In the genomic region with DNA sequence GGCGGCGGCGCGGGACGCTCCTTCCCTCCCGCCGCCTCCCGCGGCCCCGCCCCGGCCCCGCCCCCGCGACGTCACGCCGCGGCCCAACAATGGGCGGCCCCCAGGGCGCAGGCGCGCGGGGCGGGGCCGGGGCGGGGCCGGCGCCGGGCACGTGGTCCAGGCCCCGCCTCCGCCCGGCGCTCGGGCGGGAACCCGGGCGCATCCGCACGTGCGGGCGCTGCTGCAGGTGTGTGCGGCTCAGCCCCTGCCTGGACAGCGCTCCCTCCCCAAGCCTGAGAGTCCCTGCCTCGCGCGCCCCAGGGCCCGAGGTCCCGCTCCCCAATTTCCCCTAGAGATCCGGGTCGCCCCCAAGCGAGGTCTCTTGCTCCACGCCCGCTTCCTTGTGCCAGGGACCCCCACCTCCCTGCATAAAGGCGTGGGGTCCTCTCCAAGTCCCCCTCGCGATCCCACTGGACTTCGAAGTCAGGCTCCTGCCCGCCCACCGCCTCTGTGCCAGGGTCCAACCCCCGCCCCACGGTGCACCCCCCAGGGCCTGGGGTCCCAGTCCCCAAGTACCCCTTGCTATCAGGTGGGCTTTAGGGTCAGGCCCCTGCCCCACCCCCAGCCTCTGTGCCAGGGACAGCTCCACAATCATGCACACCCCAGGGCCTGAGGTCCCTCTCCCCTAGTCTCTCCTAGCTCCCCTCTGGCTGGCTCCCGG, we compare ENCODE assay signal across 8 cellular contexts. TPM values are rescaled to one million over a fixed set of nuclear protein-coding genes. Genes with fewer than 3 reads are reported as not detected.
DNase-seq lines count a peak whose midpoint lies in the region; ATAC-seq lines count a peak whose summit lies in the region.

A gene (minus strand): TSS at position 6 of the 700 bp plus-strand sequence. CDS start 267 bp downstream, outside the sequence.

- peak within 1 kb of the TSS; percentile 35 for H3K4me3 Mint-ChIP-seq in activated CD8-positive, alpha-beta memory T cell treated with anti-CD3 and anti-CD28 coated beads, Interleukin-2, amount 10 ng/mL, durations not matched to agents 7 days and 5 days
- H3K4me3 Mint-ChIP-seq in effector memory CD8-positive, alpha-beta T cell: peak within 1 kb of the TSS; percentile 63 to 68

- peaks cover 4% of the 10 kb centered on the region for H3K4me1 Mint-ChIP-seq in activated CD8-positive, alpha-beta memory T cell treated with anti-CD3 and anti-CD28 coated beads, Interleukin-2, amount 10 ng/mL, durations not matched to agents 7 days and 5 days
- peaks cover 2 to 4% of the 10 kb centered on the region in 2 donors for H3K4me1 Mint-ChIP-seq in effector memory CD8-positive, alpha-beta T cell (ENCODE audit: low read depth in 2 of 2)

- H3K9me3 Mint-ChIP-seq in activated CD8-positive, alpha-beta memory T cell treated with anti-CD3 and anti-CD28 coated beads, Interleukin-2, amount 10 ng/mL, durations not matched to agents 7 days and 5 days (ENCODE audit: low read depth): no peaks in the 10 kb centered on the region
- H3K9me3 Mint-ChIP-seq in effector memory CD8-positive, alpha-beta T cell: no peaks in the 10 kb centered on the region

- DNase-seq in Daoy (ENCODE audit: low read depth) (peak; percentile 88), NCI-H748 treated with DMSO at 0.1 percent for 48 hours (lab: John Stamatoyannopoulos, UW) (peak; percentile 12), mesenteric fat pad (ENCODE audit: low spot score) (no peak)
- peak; percentile 82 for DNase-seq in activated CD8-positive, alpha-beta memory T cell treated with anti-CD3 and anti-CD28 coated beads, Interleukin-2, amount 10 ng/mL, durations not matched to agents 7 days and 5 days
- DNase-seq in effector memory CD8-positive, alpha-beta T cell: peak; percentile 63 to 78 (median 64)
- peak; percentile 73 for DNase-seq in stimulated activated CD8-positive, alpha-beta memory T cell treated with anti-CD3 and anti-CD28 coated beads, Interleukin-12 subunit alpha, Interleukin-12 subunit beta, amount 100 ng/mL, for 4 hours (ENCODE audit: low read depth)

- H3K36me3 Mint-ChIP-seq in activated CD8-positive, alpha-beta memory T cell treated with anti-CD3 and anti-CD28 coated beads, Interleukin-2, amount 10 ng/mL, durations not matched to agents 7 days and 5 days: no peaks in the 10 kb centered on the region
- H3K36me3 Mint-ChIP-seq in effector memory CD8-positive, alpha-beta T cell (ENCODE audit: insufficient read depth): peaks cover 13% of the 10 kb centered on the region

- peaks cover 14% of the 10 kb centered on the region for H3K27me3 Mint-ChIP-seq in activated CD8-positive, alpha-beta memory T cell treated with anti-CD3 and anti-CD28 coated beads, Interleukin-2, amount 10 ng/mL, durations not matched to agents 7 days and 5 days
- H3K27me3 Mint-ChIP-seq in effector memory CD8-positive, alpha-beta T cell: peaks cover 12 to 16% of the 10 kb centered on the region in 2 donors

- CTCF ChIA-PET in activated CD8-positive, alpha-beta memory T cell treated with anti-CD3 and anti-CD28 coated beads, Interleukin-2, amount 10 ng/mL, durations not matched to agents 7 days and 5 days (lab: Charles Lee): interaction anchor here (0.6 to 1.0 kb wide), 2 partner anchors 23 to 587 kb away, joined by 3 read pairs; no protein-coding TSS in a partner anchor

- peak; percentile 73 for ATAC-seq in HG02759 (IDR thresholded peaks at IDR 0.05; ENCODE audit: unreplicated experiment)
- ATAC-seq in activated CD8-positive, alpha-beta memory T cell treated with anti-CD3 and anti-CD28 coated beads, Interleukin-2, amount 10 ng/mL, durations not matched to agents 7 days and 5 days: peak; percentile 89
- ATAC-seq in effector memory CD8-positive, alpha-beta T cell (replicated peaks): peak; percentile 89
- no peak for ATAC-seq in HG03196 (IDR thresholded peaks at IDR 0.05; ENCODE audit: unreplicated experiment)

- no peak within 1 kb of the TSS for H3K27ac Mint-ChIP-seq in activated CD8-positive, alpha-beta memory T cell treated with anti-CD3 and anti-CD28 coated beads, Interleukin-2, amount 10 ng/mL, durations not matched to agents 7 days and 5 days
- no peak within 1 kb of the TSS for H3K27ac Mint-ChIP-seq in effector memory CD8-positive, alpha-beta T cell

RNA-seq across cellular contexts. Expression of the gene that starts here (rescaled TPM):
- total RNA-seq in Daoy (2014; rRNA removed; shearing (Covaris generic)): 71.4 and 72.7 TPM in 2 replicates
- 1 to 10 TPM; 7.6 to 9.5 TPM for total RNA-seq in activated CD8-positive, alpha-beta memory T cell treated with anti-CD3 and anti-CD28 coated beads, Interleukin-2, amount 10 ng/mL, durations not matched to agents 7 days and 5 days
- total RNA-seq in mesenteric fat pad: 20.5 TPM
